8 cellular contexts compared by ENCODE assay signal in genomic region chr1:156337888-156338179, GRCh38. TPM values are rescaled to one million over a fixed set of nuclear protein-coding genes. Genes with fewer than 3 reads are reported as not detected.
A peak's percentile ranks its signal among the peaks of the same experiment; 100 is the strongest.
DNase-seq lines count a peak whose midpoint lies in the region; ATAC-seq, FAIRE-seq and TF ChIP-seq lines count a peak whose summit lies in the region.

No MANE protein-coding gene starts in this region.

- H3K9me3 ChIP-seq in GM12878 (replicated peaks; ENCODE audit: control insufficient read depth, insufficient read depth, low read length): no peaks in the 10 kb centered on the region
- H3K9me3 ChIP-seq in lower lobe of right lung: no peaks in the 10 kb centered on the region
- no peaks in the 10 kb centered on the region for H3K9me3 ChIP-seq in upper lobe of right lung

- SMC1A ChIA-PET in GM12878 (lab: Charles Lee; ENCODE audit: uncharacterized antibody, unreplicated experiment): interaction anchor here (0.6 to 1.0 kb wide), 3 partner anchors 12 to 291 kb away, joined by 3 to 4 read pairs (median 4); no protein-coding TSS in a partner anchor

- FAIRE-seq in GM12878 (lab: Jason Lieb, UNC): no peak

- TF ChIP-seq EP300 in GM12878 (IDR thresholded peaks at IDR 0.05; ENCODE audit: borderline replicate concordance in 1 of 2, control insufficient read depth in 1 of 2, low read depth in 2 of 2, low read length in 2 of 2): no peak

- POLR2A ChIA-PET in BJ (lab: Charles Lee): no interaction called here
- POLR2A ChIA-PET in GM12878 (lab: Charles Lee): interaction anchor here (0.6 to 1.1 kb wide), 6 partner anchors 13 to 403 kb away, joined by 3 to 6 read pairs (median 3); partner anchors contain the start of genes MRPL24, PMF1 and SMG5

- peak overlapping the region; percentile 93 for H2AFZ ChIP-seq in GM12878 (ENCODE audit: control insufficient read depth, low read depth, low read length)

- CTCF ChIA-PET in BJ (lab: Yijun Ruan, JAX): interaction anchor here (0.9 to 1.4 kb wide), 2 partner anchors 14 to 21 kb away, joined by 4 read pairs; no protein-coding TSS in a partner anchor
- CTCF ChIA-PET in GM12878 (lab: Yijun Ruan, JAX): interaction anchor here (0.6 to 2.2 kb wide), 9 partner anchors 19 to 322 kb away, joined by 3 to 10 read pairs (median 4); partner anchors contain the start of gene SMG5

- peaks cover 3% of the 10 kb centered on the region for H3K36me3 ChIP-seq in BJ (ENCODE audit: control insufficient read depth, insufficient read depth, low read length)
- H3K36me3 ChIP-seq in GM12878 (ENCODE audit: control insufficient read depth in 2 of 2, insufficient read depth in 2 of 2, low read length in 1 of 2): peaks cover 0 to 21% of the 10 kb centered on the region in 2 experiments; a peak in 3 of 4 replicates
- H3K36me3 ChIP-seq in lower lobe of right lung: peaks cover 30% of the 10 kb centered on the region
- H3K36me3 ChIP-seq in upper lobe of right lung: peaks cover 29% of the 10 kb centered on the region

- H4K20me1 ChIP-seq in GM12878 (ENCODE audit: control insufficient read depth, insufficient read depth): no peaks in the 10 kb centered on the region

- H3K4me2 ChIP-seq in GM12878 (ENCODE audit: control insufficient read depth, insufficient read depth): peak overlapping the region; percentile 94

- BruUV-seq in GM12878 (replicated peaks; lab: Mats Ljungman, UMichigan): no TSS peak

- DNase-seq in BJ (ENCODE audit: low read depth) (no peak), GM12878 (ENCODE audit: low read depth, low spot score) (no peak), lower lobe of right lung (no peak), upper lobe of right lung (no peak)

- H3K27me3 ChIP-seq in BJ (ENCODE audit: control insufficient read depth, insufficient read depth, low read length): no peaks in the 10 kb centered on the region
- H3K27me3 ChIP-seq in GM12878 (replicated peaks in 1 of 2; ENCODE audit: control insufficient read depth in 2 of 2, insufficient read depth in 2 of 2, low read length in 1 of 2): no peaks in the 10 kb centered on the region
- H3K27me3 ChIP-seq in lower lobe of right lung (ENCODE audit: low read depth): no peaks in the 10 kb centered on the region
- no peaks in the 10 kb centered on the region for H3K27me3 ChIP-seq in upper lobe of right lung

- H3K27ac ChIP-seq in GM12878 (ENCODE audit: control insufficient read depth, insufficient read depth): peak overlapping the region; percentile 76
- peak overlapping the region; percentile 54 for H3K27ac ChIP-seq in lower lobe of right lung
- H3K27ac ChIP-seq in upper lobe of right lung: peak overlapping the region; percentile 70

- peaks cover 38% of the 10 kb centered on the region for H3K79me2 ChIP-seq in GM12878 (ENCODE audit: control insufficient read depth, insufficient read depth, low read length)

- no peak for TF ChIP-seq POLR2A in GM12878 (IDR thresholded peaks at IDR 0.05; ENCODE audit: low read depth, low read length)

- in situ Hi-C loops in GM12878 (cut with MboI): no loop called here

- 2% methylated on average over 14 of the region's 14 CpGs for WGBS in GM12878 (ENCODE audit: insufficient coverage, insufficient replicate concordance, low lambda C conversion rate, missing lambda C conversion rate)

- intact Hi-C loops in GM12878 (cut with micrococcal nuclease; ENCODE audit: unreplicated experiment) (no loop called here), lower lobe of right lung (cut with DNase I) (no loop called here), upper lobe of right lung (cut with DNase I) (no loop called here)

- RAD21 ChIA-PET in GM12878 (lab: Charles Lee; ENCODE audit: unreplicated experiment): interaction anchor here (0.5 to 1.0 kb wide), 3 partner anchors 55 to 719 kb away, joined by 3 to 5 read pairs (median 3); partner anchors contain the start of gene SMG5

- no peaks in the 10 kb centered on the region for H3K4me1 ChIP-seq in GM12878 (ENCODE audit: control insufficient read depth, insufficient read depth, low read length)
- H3K4me1 ChIP-seq in lower lobe of right lung: peaks cover 21% of the 10 kb centered on the region
- H3K4me1 ChIP-seq in upper lobe of right lung: peaks cover 12% of the 10 kb centered on the region

- peak; percentile 26; the same call in 1 of the 2 replicates for TF ChIP-seq CTCF in BJ (IDR thresholded peaks at IDR 0.05; ENCODE audit: insufficient read depth, low read depth, low read length)
- no peak for TF ChIP-seq CTCF in GM12878 (IDR thresholded peaks at IDR 0.05 in 2 of 3, conservative IDR thresholded peaks at IDR 0.05 in 1 of 3; ENCODE audit: control insufficient read depth in 2 of 3, extremely low read depth in 1 of 3, insufficient read depth in 1 of 3, low read depth in 3 of 3, low read length in 3 of 3)
- peak; percentile 7 for TF ChIP-seq CTCF in lower lobe of right lung (IDR thresholded peaks at IDR 0.05)
- no peak for TF ChIP-seq CTCF in upper lobe of right lung (IDR thresholded peaks at IDR 0.05)

- no peak for TF ChIP-seq RAD21 in GM12878 (IDR thresholded peaks at IDR 0.05; ENCODE audit: insufficient read depth, low read depth, low read length)

- H3K4me3 ChIP-seq in BJ (ENCODE audit: low read depth, low read length) (peak overlapping the region; percentile 91), GM12878 (peak overlapping the region; percentile 96), lower lobe of right lung (peak overlapping the region; percentile 70), upper lobe of right lung (peak overlapping the region; percentile 96)

- peak; percentile 1 for ATAC-seq in HG03280 (IDR thresholded peaks at IDR 0.05; ENCODE audit: unreplicated experiment)
- no peak for ATAC-seq in GM12878
- no peak for ATAC-seq in lower lobe of right lung
- no peak for ATAC-seq in upper lobe of right lung
- ATAC-seq in HG03025 (IDR thresholded peaks at IDR 0.05; ENCODE audit: low FRiP score, unreplicated experiment): no peak
- no peak for ATAC-seq in HG03095 (IDR thresholded peaks at IDR 0.05; ENCODE audit: unreplicated experiment)
- no peak for ATAC-seq in HG02642 (IDR thresholded peaks at IDR 0.05; ENCODE audit: poor library complexity, unreplicated experiment)

- peak overlapping the region; percentile 81 for H3K9ac ChIP-seq in GM12878 (ENCODE audit: control insufficient read depth, insufficient read depth, low read length)

RNA-seq across cellular contexts. Expression of gene CCT3, which starts 0.3 kb away (rescaled TPM):
- polyA plus RNA-seq in BJ (2011; rRNA removed) (275 and 299 TPM in 2 replicates), GM12878 (2011; rRNA removed) (435 and 458 TPM in 2 replicates), GM12878 (2014; fragmentation: Illumina TruSeq; extraction: Trizol) (372 and 384 TPM in 2 replicates), GM12878 (2014; fragmentation: Nextera tagmentation; extraction: Ambion mirVana) (100 to 1,000 TPM; 491 to 585 TPM), GM12878 (2014; rRNA removed) (319 and 330 TPM in 2 replicates), GM12878 (2016; fragmentation: Nextera tagmentation; extraction: Ambion mirVana) (100 to 1,000 TPM; 489 to 496 TPM)
- polyA minus RNA-seq in BJ (2011; rRNA and poly(A)+ RNA removed): 131 and 209 TPM in 2 replicates
- 129 and 141 TPM in 2 replicates for total RNA-seq in GM12878 (2013; cell fraction: nucleolus; rRNA removed)
- total RNA-seq in GM12878 (2014; rRNA removed) (358 and 369 TPM in 2 replicates), GM12878 (2014; rRNA removed; fragmentation: Illumina TruSeq; extraction: Trizol) (376 and 396 TPM in 2 replicates), GM12878 (2021) (347 and 356 TPM in 2 replicates), lower lobe of right lung (117 TPM), upper lobe of right lung (120 TPM)
- 197 TPM for polyA plus RNA-seq in GM12878 (2011; ENCODE audit: low read depth)
- polyA plus RNA-seq in GM12878 (2011; cell fraction: cytosol; rRNA removed): 383 and 487 TPM in 2 replicates
- polyA plus RNA-seq in GM12878 (2011; cell fraction: nucleus; rRNA removed): 170 and 243 TPM in 2 replicates
- 166 and 177 TPM in 2 replicates for polyA plus RNA-seq in GM12878 (2012)
- polyA minus RNA-seq in GM12878 (2011; rRNA and poly(A)+ RNA removed): 445 and 573 TPM in 2 replicates
- 166 and 191 TPM in 2 replicates for polyA minus RNA-seq in GM12878 (2011; cell fraction: cytosol; rRNA and poly(A)+ RNA removed)
- polyA minus RNA-seq in GM12878 (2011; cell fraction: nucleus; rRNA and poly(A)+ RNA removed): 60.0 and 98.2 TPM in 2 replicates

RNA-seq across cellular contexts. Expression of gene TSACC, which starts 0.5 kb away (rescaled TPM):
- polyA plus RNA-seq in BJ (2011; rRNA removed) (0.52 and 0.59 TPM in 2 replicates), GM12878 (2011; rRNA removed) (not detected in 2 replicates), GM12878 (2014; fragmentation: Illumina TruSeq; extraction: Trizol) (0.25 and 1.1 TPM in 2 replicates), GM12878 (2014; fragmentation: Nextera tagmentation; extraction: Ambion mirVana) (1 to 10 TPM in 1 of 2 experiments, under 1 TPM in 1; 0.82 to 1.0 TPM), GM12878 (2014; rRNA removed) (0.40 and 0.53 TPM in 2 replicates), GM12878 (2016; fragmentation: Nextera tagmentation; extraction: Ambion mirVana) (1 to 10 TPM; 1.8 to 2.8 TPM)
- polyA minus RNA-seq in BJ (2011; rRNA and poly(A)+ RNA removed): not detected in 2 replicates
- not detected in 2 replicates for total RNA-seq in GM12878 (2013; cell fraction: nucleolus; rRNA removed)
- total RNA-seq in GM12878 (2014; rRNA removed) (not detected in 2 replicates), GM12878 (2014; rRNA removed; fragmentation: Illumina TruSeq; extraction: Trizol) (not detected in 2 replicates), GM12878 (2021) (not detected in 2 replicates), lower lobe of right lung (not detected), upper lobe of right lung (not detected)
- not detected for polyA plus RNA-seq in GM12878 (2011; ENCODE audit: low read depth)
- 0.15 TPM in 1 of 2 replicates, not detected in the other for polyA plus RNA-seq in GM12878 (2011; cell fraction: cytosol; rRNA removed)
- polyA plus RNA-seq in GM12878 (2011; cell fraction: nucleus; rRNA removed): not detected in 2 replicates
- not detected in 2 replicates for polyA plus RNA-seq in GM12878 (2012)
- polyA minus RNA-seq in GM12878 (2011; rRNA and poly(A)+ RNA removed): not detected in 2 replicates
- polyA minus RNA-seq in GM12878 (2011; cell fraction: cytosol; rRNA and poly(A)+ RNA removed): not detected in 2 replicates
- polyA minus RNA-seq in GM12878 (2011; cell fraction: nucleus; rRNA and poly(A)+ RNA removed): not detected in 2 replicates

RNA-seq across cellular contexts. Expression of gene RHBG, which starts 31.2 kb away (rescaled TPM):
- polyA plus RNA-seq in BJ (2011; rRNA removed) (not detected in 2 replicates), GM12878 (2011; rRNA removed) (not detected in 2 replicates), GM12878 (2014; fragmentation: Illumina TruSeq; extraction: Trizol) (not detected in 2 replicates), GM12878 (2014; fragmentation: Nextera tagmentation; extraction: Ambion mirVana) (not detected), GM12878 (2014; rRNA removed) (0.04 TPM in 1 of 2 replicates, not detected in the other), GM12878 (2016; fragmentation: Nextera tagmentation; extraction: Ambion mirVana) (not detected)
- polyA minus RNA-seq in BJ (2011; rRNA and poly(A)+ RNA removed): not detected in 2 replicates
- not detected in 2 replicates for total RNA-seq in GM12878 (2013; cell fraction: nucleolus; rRNA removed)
- total RNA-seq in GM12878 (2014; rRNA removed) (not detected in 2 replicates), GM12878 (2014; rRNA removed; fragmentation: Illumina TruSeq; extraction: Trizol) (not detected in 2 replicates), GM12878 (2021) (0.11 TPM in 1 of 2 replicates, not detected in the other), lower lobe of right lung (not detected), upper lobe of right lung (not detected)
- not detected for polyA plus RNA-seq in GM12878 (2011; ENCODE audit: low read depth)
- not detected in 2 replicates for polyA plus RNA-seq in GM12878 (2011; cell fraction: cytosol; rRNA removed)
- not detected in 2 replicates for polyA plus RNA-seq in GM12878 (2011; cell fraction: nucleus; rRNA removed)
- polyA plus RNA-seq in GM12878 (2012): 0.11 and 0.19 TPM in 2 replicates
- polyA minus RNA-seq in GM12878 (2011; rRNA and poly(A)+ RNA removed): not detected in 2 replicates
- not detected in 2 replicates for polyA minus RNA-seq in GM12878 (2011; cell fraction: cytosol; rRNA and poly(A)+ RNA removed)
- polyA minus RNA-seq in GM12878 (2011; cell fraction: nucleus; rRNA and poly(A)+ RNA removed): not detected in 2 replicates

RNA-seq across cellular contexts. Expression of gene VHLL, which starts 38.7 kb away (rescaled TPM):
- not detected in 2 replicates for polyA plus RNA-seq in BJ (2011; rRNA removed)
- polyA minus RNA-seq in BJ (2011; rRNA and poly(A)+ RNA removed): not detected in 2 replicates
- total RNA-seq in GM12878 (2013; cell fraction: nucleolus; rRNA removed): 1.0 TPM in 1 of 2 replicates, not detected in the other
- total RNA-seq in GM12878 (2014; rRNA removed): 0.23 TPM in 1 of 2 replicates, not detected in the other
- total RNA-seq in GM12878 (2014; rRNA removed; fragmentation: Illumina TruSeq; extraction: Trizol): not detected in 2 replicates
- not detected in 2 replicates for total RNA-seq in GM12878 (2021)
- polyA plus RNA-seq in GM12878 (2011; ENCODE audit: low read depth): not detected
- polyA plus RNA-seq in GM12878 (2011; rRNA removed): not detected in 2 replicates
- polyA plus RNA-seq in GM12878 (2011; cell fraction: cytosol; rRNA removed): not detected in 2 replicates
- polyA plus RNA-seq in GM12878 (2011; cell fraction: nucleus; rRNA removed): 0.41 TPM in 1 of 2 replicates, not detected in the other
- polyA plus RNA-seq in GM12878 (2012): not detected in 2 replicates
- polyA plus RNA-seq in GM12878 (2014; fragmentation: Illumina TruSeq; extraction: Trizol): not detected in 2 replicates
- polyA plus RNA-seq in GM12878 (2014; fragmentation: Nextera tagmentation; extraction: Ambion mirVana): not detected
- polyA plus RNA-seq in GM12878 (2014; rRNA removed): not detected in 2 replicates
- polyA plus RNA-seq in GM12878 (2016; fragmentation: Nextera tagmentation; extraction: Ambion mirVana): not detected
- 0.44 and 0.52 TPM in 2 replicates for polyA minus RNA-seq in GM12878 (2011; rRNA and poly(A)+ RNA removed)
- not detected in 2 replicates for polyA minus RNA-seq in GM12878 (2011; cell fraction: cytosol; rRNA and poly(A)+ RNA removed)
- 0.77 TPM in 1 of 2 replicates, not detected in the other for polyA minus RNA-seq in GM12878 (2011; cell fraction: nucleus; rRNA and poly(A)+ RNA removed)
- total RNA-seq in lower lobe of right lung: not detected
- not detected for total RNA-seq in upper lobe of right lung

RNA-seq across cellular contexts. Expression of gene GLMP, which starts 42.4 kb away (rescaled TPM):
- polyA plus RNA-seq in BJ (2011; rRNA removed): 31.9 and 41.1 TPM in 2 replicates
- 13.9 and 23.6 TPM in 2 replicates for polyA minus RNA-seq in BJ (2011; rRNA and poly(A)+ RNA removed)
- total RNA-seq in GM12878 (2013; cell fraction: nucleolus; rRNA removed): 15.5 and 20.2 TPM in 2 replicates
- 27.1 and 30.0 TPM in 2 replicates for total RNA-seq in GM12878 (2014; rRNA removed)
- 15.0 and 16.3 TPM in 2 replicates for total RNA-seq in GM12878 (2014; rRNA removed; fragmentation: Illumina TruSeq; extraction: Trizol)
- 19.7 and 24.2 TPM in 2 replicates for total RNA-seq in GM12878 (2021)
- polyA plus RNA-seq in GM12878 (2011; ENCODE audit: low read depth): 9.9 TPM
- 2.3 and 4.4 TPM in 2 replicates for polyA plus RNA-seq in GM12878 (2011; rRNA removed)
- 6.8 and 8.5 TPM in 2 replicates for polyA plus RNA-seq in GM12878 (2011; cell fraction: cytosol; rRNA removed)
- polyA plus RNA-seq in GM12878 (2011; cell fraction: nucleus; rRNA removed): 8.0 and 8.3 TPM in 2 replicates
- 16.7 and 18.3 TPM in 2 replicates for polyA plus RNA-seq in GM12878 (2012)
- 12.2 and 23.0 TPM in 2 replicates for polyA plus RNA-seq in GM12878 (2014; fragmentation: Illumina TruSeq; extraction: Trizol)
- 10 to 100 TPM; 10.8 to 12.8 TPM for polyA plus RNA-seq in GM12878 (2014; fragmentation: Nextera tagmentation; extraction: Ambion mirVana)
- 23.5 and 33.4 TPM in 2 replicates for polyA plus RNA-seq in GM12878 (2014; rRNA removed)
- 10 to 100 TPM; 19.3 to 19.6 TPM for polyA plus RNA-seq in GM12878 (2016; fragmentation: Nextera tagmentation; extraction: Ambion mirVana)
- polyA minus RNA-seq in GM12878 (2011; rRNA and poly(A)+ RNA removed): 3.7 and 5.3 TPM in 2 replicates
- polyA minus RNA-seq in GM12878 (2011; cell fraction: cytosol; rRNA and poly(A)+ RNA removed): 1.5 and 2.0 TPM in 2 replicates
- polyA minus RNA-seq in GM12878 (2011; cell fraction: nucleus; rRNA and poly(A)+ RNA removed): 4.6 and 5.3 TPM in 2 replicates
- total RNA-seq in lower lobe of right lung: 53.7 TPM
- total RNA-seq in upper lobe of right lung: 61.1 TPM

Comparison
In these comparisons a context has a peak if more than half of its experiments do, and no peak if none do; other contexts are left out.
1. CTCF ChIP-seq: peak in BJ (single experiment) and lower lobe of right lung (single experiment); none in GM12878 (0 of 3) and upper lobe of right lung (single experiment).
2. Peak in every context shown above with its lines, with median percentiles within 50 percentile points of each other: H3K4me3 ChIP-seq and H3K27ac ChIP-seq.